In genomic region chr19:33520844-33521479, GRCh38 we compare ENCODE assay signal across 8 cellular contexts. TPM values are rescaled to one million over a fixed set of nuclear protein-coding genes. Genes with fewer than 3 reads are reported as not detected.
DNase-seq lines count a peak whose midpoint lies in the region; ATAC-seq, FAIRE-seq and TF ChIP-seq lines count a peak whose summit lies in the region.

No MANE protein-coding gene starts in this region.

- TF ChIP-seq CTCF in AG10803 (conservative IDR thresholded peaks at IDR 0.05; ENCODE audit: low read length): no peak
- no peak for TF ChIP-seq CTCF in HL-60 (IDR thresholded peaks at IDR 0.05; ENCODE audit: insufficient read depth, low read length)
- TF ChIP-seq CTCF in bronchial epithelial cell (IDR thresholded peaks at IDR 0.05; ENCODE audit: insufficient read depth, low read length, severe bottlenecking): no peak

- peaks cover 20% of the 10 kb centered on the region for H3K4me1 ChIP-seq in muscle layer of colon (ENCODE audit: insufficient read depth, low read length)

- ATAC-seq in GM21447 (IDR thresholded peaks at IDR 0.05; ENCODE audit: unreplicated experiment) (no peak), GM21576 (IDR thresholded peaks at IDR 0.05; ENCODE audit: unreplicated experiment) (no peak)

- DNase-seq in AG10803 (ENCODE audit: low read depth) (no peak), HL-60 (ENCODE audit: low read depth in 1 of 2, low spot score in 1 of 2) (no peak), bronchial epithelial cell (ENCODE audit: low read depth) (no peak), amniotic stem cell (lab: John Stamatoyannopoulos, UW) (no peak), epidermal melanocyte (ENCODE audit: insufficient read length, low spot score) (no peak)

- peak overlapping the region; percentile 10 for H3K9ac ChIP-seq in muscle layer of colon (ENCODE audit: low read length)

- H3K4me3 ChIP-seq in AG10803 (ENCODE audit: low read length) (peak overlapping the region; percentile 59), HL-60 (replicated peaks; ENCODE audit: insufficient read depth, low read length) (peak overlapping the region; percentile 98), bronchial epithelial cell (ENCODE audit: low read depth, low read length) (peak overlapping the region; percentile 87), muscle layer of colon (ENCODE audit: low read depth in 1 of 2, low read length in 2 of 2) (peak overlapping the region; percentile 74 to 84)

- H3K9me3 ChIP-seq in muscle layer of colon (ENCODE audit: low read length): no peaks in the 10 kb centered on the region

- no peak overlapping the region for H3K27ac ChIP-seq in HL-60 (replicated peaks)
- peak overlapping the region; percentile 78 for H3K27ac ChIP-seq in muscle layer of colon (ENCODE audit: low read depth, low read length)

- no peaks in the 10 kb centered on the region for H3K27me3 ChIP-seq in HL-60 (ENCODE audit: insufficient read depth, poor library complexity, severe bottlenecking)
- no peaks in the 10 kb centered on the region for H3K27me3 ChIP-seq in bronchial epithelial cell (ENCODE audit: control insufficient read depth, insufficient read depth, low read length)
- H3K27me3 ChIP-seq in muscle layer of colon (ENCODE audit: control insufficient read depth in 1 of 2, insufficient read depth in 2 of 2, low read length in 2 of 2): no peaks in the 10 kb centered on the region

- FAIRE-seq in bronchial epithelial cell (lab: Jason Lieb, UNC): peak; percentile 7

- H3K36me3 ChIP-seq in bronchial epithelial cell (ENCODE audit: control insufficient read depth, insufficient read depth, low read length): no peaks in the 10 kb centered on the region
- H3K36me3 ChIP-seq in muscle layer of colon (ENCODE audit: insufficient read depth, low read length): no peaks in the 10 kb centered on the region

RNA-seq across cellular contexts. Expression of gene PEPD, which starts 0.6 kb away (rescaled TPM):
- total RNA-seq in bronchial epithelial cell: 33.7 and 35.8 TPM in 2 replicates
